In the genomic region with DNA sequence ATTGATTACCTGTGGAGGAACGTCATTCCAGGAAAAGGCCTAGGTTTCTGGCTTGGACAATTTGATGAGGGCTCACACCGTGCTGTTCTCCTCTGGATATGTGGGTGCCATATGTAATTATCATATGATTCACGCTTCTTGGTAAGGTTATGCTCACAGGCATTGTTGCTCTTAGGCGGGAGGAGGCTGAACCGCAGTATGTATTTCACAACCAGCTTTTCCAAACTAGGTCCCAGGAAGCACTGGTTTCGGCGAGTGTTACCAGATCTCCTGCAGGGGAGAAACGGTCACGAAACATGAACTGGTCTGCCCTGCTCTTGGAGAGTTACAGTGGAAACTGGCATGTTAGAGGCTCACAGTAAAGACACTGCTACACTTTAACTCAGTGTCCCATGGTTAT, we compare ENCODE assay signal across 8 cellular contexts. TPM values are rescaled to one million over a fixed set of nuclear protein-coding genes. Genes with fewer than 3 reads are reported as not detected.
DNase-seq lines count a peak whose midpoint lies in the region; ATAC-seq, FAIRE-seq and TF ChIP-seq lines count a peak whose summit lies in the region.

No MANE protein-coding gene starts in this region.

- no peak overlapping the region for H4K91ac ChIP-seq in mesenchymal stem cell (ENCODE audit: low read length)

- H3K27ac ChIP-seq in mesenchymal stem cell (ENCODE audit: low read length, poor library complexity, severe bottlenecking) = no peak overlapping the region
- peak overlapping the region; percentile 61 for H3K27ac ChIP-seq in upper lobe of right lung

- H3K36me3 ChIP-seq in bronchial epithelial cell (ENCODE audit: control insufficient read depth, insufficient read depth, low read length) (no peaks in the 10 kb centered on the region), mesenchymal stem cell (ENCODE audit: control insufficient read depth in 1 of 2, insufficient read depth in 2 of 2, low read depth in 1 of 2, low read length in 2 of 2) (no peaks in the 10 kb centered on the region), upper lobe of right lung (no peaks in the 10 kb centered on the region)

- DNase-seq in activated naive CD4-positive, alpha-beta T cell (lab: John Stamatoyannopoulos, UW) = no peak
- peak; percentile 80 for DNase-seq in bronchial epithelial cell (ENCODE audit: low read depth)
- peak; percentile 21 for DNase-seq in mesenchymal stem cell
- DNase-seq in upper lobe of right lung = no peak
- no peak for DNase-seq in NCI-H524 treated with DMSO at 0.1 percent for 48 hours (lab: John Stamatoyannopoulos, UW)
- DNase-seq in DMS153 (lab: John Stamatoyannopoulos, UW) = no peak

- no peak overlapping the region for H2AK5ac ChIP-seq in mesenchymal stem cell (ENCODE audit: low read length, severe bottlenecking)

- peak overlapping the region; percentile 79 for H3K9ac ChIP-seq in mesenchymal stem cell (ENCODE audit: low read length)

- H2BK120ac ChIP-seq in mesenchymal stem cell (ENCODE audit: low read depth, low read length) = no peak overlapping the region

- H3K4me3 Mint-ChIP-seq in activated naive CD4-positive, alpha-beta T cell treated with anti-CD3 and anti-CD28 coated beads, Interleukin-2, amount 50 U/mL, for 24 hours = peak overlapping the region; percentile 79

- intact Hi-C loops in upper lobe of right lung (cut with DNase I) = loop anchor here (10.0 kb wide), 1 partner anchor 104 kb away; no protein-coding TSS in a partner anchor

- H3K14ac ChIP-seq in mesenchymal stem cell (ENCODE audit: low read length in 2 of 2) = no peak overlapping the region

- 79% methylated on average over 9 of the region's 9 CpGs for WGBS in mesenchymal stem cell

- no peaks in the 10 kb centered on the region for H3K9me3 Mint-ChIP-seq in activated naive CD4-positive, alpha-beta T cell treated with anti-CD3 and anti-CD28 coated beads, Interleukin-2, amount 50 U/mL, for 24 hours

- H3K4me2 ChIP-seq in mesenchymal stem cell (ENCODE audit: low read length, poor library complexity, severe bottlenecking) = no peak overlapping the region

- no peaks in the 10 kb centered on the region for H3K27me3 ChIP-seq in bronchial epithelial cell (ENCODE audit: control insufficient read depth, insufficient read depth, low read length)
- H3K27me3 ChIP-seq in mesenchymal stem cell (ENCODE audit: control insufficient read depth in 1 of 2, insufficient read depth in 1 of 2, low read length in 2 of 2) = no peaks in the 10 kb centered on the region
- H3K27me3 ChIP-seq in upper lobe of right lung = no peaks in the 10 kb centered on the region

- H2BK15ac ChIP-seq in mesenchymal stem cell (ENCODE audit: low read depth, poor library complexity, severe bottlenecking) = no peak overlapping the region

- no peaks in the 10 kb centered on the region for H3K79me1 ChIP-seq in mesenchymal stem cell (replicated peaks; ENCODE audit: low read length, poor library complexity, severe bottlenecking)

- H2BK5ac ChIP-seq in mesenchymal stem cell (ENCODE audit: low read depth, low read length, poor library complexity, severe bottlenecking) = no peak overlapping the region

- peak overlapping the region in 1 of 2 experiments; percentile 24 for H3K4ac ChIP-seq in mesenchymal stem cell (ENCODE audit: low read depth in 1 of 2, low read length in 2 of 2)

- no peak overlapping the region for H2BK12ac ChIP-seq in mesenchymal stem cell (ENCODE audit: low read length in 2 of 2)

- ATAC-seq in upper lobe of right lung (no peak), HG02642 (IDR thresholded peaks at IDR 0.05; ENCODE audit: poor library complexity, unreplicated experiment) (no peak)

- FAIRE-seq in bronchial epithelial cell (lab: Jason Lieb, UNC) = no peak

- no peaks in the 10 kb centered on the region for H3K9me3 ChIP-seq in mesenchymal stem cell (ENCODE audit: control insufficient read depth, low read length)
- H3K9me3 ChIP-seq in upper lobe of right lung = no peaks in the 10 kb centered on the region

- no peak overlapping the region for H3K18ac ChIP-seq in mesenchymal stem cell (ENCODE audit: low read depth in 1 of 2, low read length in 2 of 2)

- H3K4me3 ChIP-seq in bronchial epithelial cell (ENCODE audit: low read depth, low read length) (peak overlapping the region; percentile 32), mesenchymal stem cell (ENCODE audit: insufficient read depth in 1 of 2, low read depth in 1 of 2, low read length in 2 of 2) (peak overlapping the region in 1 of 2 experiments; percentile 70), upper lobe of right lung (peak overlapping the region; percentile 48)

- peaks cover 5% of the 10 kb centered on the region for H3K4me1 ChIP-seq in mesenchymal stem cell (ENCODE audit: control insufficient read depth, insufficient read depth, low read depth, low read length)
- peaks cover 8% of the 10 kb centered on the region for H3K4me1 ChIP-seq in upper lobe of right lung

- H3K27ac Mint-ChIP-seq in activated naive CD4-positive, alpha-beta T cell treated with anti-CD3 and anti-CD28 coated beads, Interleukin-2, amount 50 U/mL, for 24 hours = peak overlapping the region; percentile 70

- H4K8ac ChIP-seq in mesenchymal stem cell (ENCODE audit: low read length) = peak overlapping the region; percentile 95

- peaks cover 10% of the 10 kb centered on the region for H3K4me1 Mint-ChIP-seq in activated naive CD4-positive, alpha-beta T cell treated with anti-CD3 and anti-CD28 coated beads, Interleukin-2, amount 50 U/mL, for 24 hours

- no peak overlapping the region for H2AFZ ChIP-seq in mesenchymal stem cell (ENCODE audit: low read depth, low read length)

- no peak overlapping the region for H3K23ac ChIP-seq in mesenchymal stem cell (ENCODE audit: low read length in 2 of 2)

- H3K27me3 Mint-ChIP-seq in activated naive CD4-positive, alpha-beta T cell treated with anti-CD3 and anti-CD28 coated beads, Interleukin-2, amount 50 U/mL, for 24 hours = no peaks in the 10 kb centered on the region

- H3K36me3 Mint-ChIP-seq in activated naive CD4-positive, alpha-beta T cell treated with anti-CD3 and anti-CD28 coated beads, Interleukin-2, amount 50 U/mL, for 24 hours = no peaks in the 10 kb centered on the region

- TF ChIP-seq CTCF in bronchial epithelial cell (IDR thresholded peaks at IDR 0.05; ENCODE audit: insufficient read depth, low read length, severe bottlenecking) (no peak), upper lobe of right lung (IDR thresholded peaks at IDR 0.05) (no peak)

RNA-seq across cellular contexts. Expression of gene FAM50B, which starts 0.8 kb away (rescaled TPM):
- total RNA-seq in bronchial epithelial cell (6.0 and 10.3 TPM in 2 replicates), upper lobe of right lung (13.1 TPM)
- polyA plus RNA-seq in mesenchymal stem cell (2013, experiment 1 of 2) = 2.1 TPM
- polyA plus RNA-seq in mesenchymal stem cell (2013, experiment 2 of 2) = 2.1 TPM

Comparison
In these comparisons a context has a peak if more than half of its experiments do, and no peak if none do; other contexts are left out.
1. DNase-seq: peak in bronchial epithelial cell (single experiment) and mesenchymal stem cell (single experiment); none in activated naive CD4-positive, alpha-beta T cell (0 of 4), upper lobe of right lung (single experiment), NCI-H524 treated with DMSO at 0.1 percent for 48 hours (single experiment) and DMS153 (single experiment).